ENCODE assay signal across 1 cellular context in genomic region chr11:102583437-102583836, GRCh38.
TF ChIP-seq lines count a peak whose summit lies in the region.

No MANE protein-coding gene starts in this region.

TF ChIP-seq in GM23338, 12 proteins besides CTCF, POLR2A, EP300 and RAD21 (continued from another document):
- TF ChIP-seq REST (IDR thresholded peaks at IDR 0.05; ENCODE audit: unreplicated experiment) (no peak), ZNF331 (CRISPR knock-in tag; IDR thresholded peaks at IDR 0.05; ENCODE audit: low read depth) (no peak), ZNF462 (CRISPR knock-in tag; IDR thresholded peaks at IDR 0.05) (no peak), JUNB (IDR thresholded peaks at IDR 0.05; ENCODE audit: unreplicated experiment) (no peak), CREB1 (CRISPR knock-in tag; IDR thresholded peaks at IDR 0.05; ENCODE audit: low read depth) (no peak), EZH2phosphoT487 (IDR thresholded peaks at IDR 0.05; ENCODE audit: unreplicated experiment) (no peak), ZNF114 (CRISPR knock-in tag; IDR thresholded peaks at IDR 0.05) (no peak), ETS1 (IDR thresholded peaks at IDR 0.05) (no peak), POLR2AphosphoS5 (IDR thresholded peaks at IDR 0.05; ENCODE audit: low read depth) (no peak), EZH2 (IDR thresholded peaks at IDR 0.05; ENCODE audit: low read depth, unreplicated experiment) (no peak)
